Comparison of ENCODE assay signal across 15 cellular contexts in genomic region chr3:126314305-126315082, GRCh38.
"Had no signal": no experiment of that assay in that cellular context is flagged by ENCODE, and none has a peak within 500 bp of the region (broad histone marks: within the 10 kb centered on the region; RNA-seq: fewer than 3 reads in every experiment).

No MANE protein-coding gene starts in this region.

- H3K27ac ChIP-seq: heart left ventricle, neutrophil, upper lobe of left lung had no signal

- H3K36me3 ChIP-seq: heart left ventricle, neutrophil, upper lobe of left lung had no signal

- H3K4me1 ChIP-seq: heart left ventricle had no signal

- FAIRE-seq: astrocyte, colon had no signal

- ATAC-seq: activated naive CD8-positive, alpha-beta T cell treated with anti-CD3 and anti-CD28 coated beads, Interleukin-2, amount 50 U/mL, for 24 hours; activated T-cell treated with anti-CD3 and anti-CD28 coated beads, Interleukin-2, amount 50 U/mL, for 72 hours; sciatic nerve had no signal

- H3K9me3 ChIP-seq: neutrophil had no signal

- H3K27me3 ChIP-seq: heart left ventricle, neutrophil, upper lobe of left lung had no signal

- H3K4me3 ChIP-seq: heart left ventricle, upper lobe of left lung had no signal

- DNase-seq: activated CD4-positive, alpha-beta T cell treated with anti-CD3 and anti-CD28 coated beads, Interleukin-2, amount 50 U/mL, for 48 hours; activated naive CD4-positive, alpha-beta T cell; activated naive CD8-positive, alpha-beta T cell treated with anti-CD3 and anti-CD28 coated beads, Interleukin-2, amount 50 U/mL, for 24 hours; activated T-cell treated with anti-CD3 and anti-CD28 coated beads, Interleukin-2, amount 50 U/mL, for 72 hours; foreskin melanocyte; stimulated activated CD4-positive, alpha-beta T cell treated with anti-CD3 and anti-CD28 coated beads, Interleukin-12 subunit alpha, Interleukin-12 subunit beta, amount 100 ng/mL, for 4 hours; stimulated activated CD4-positive, alpha-beta T cell treated with anti-CD3 and anti-CD28 coated beads, Interleukin-2, amount 100 ng/mL, for 48 hours; stimulated activated naive CD4-positive, alpha-beta T cell treated with Interleukin-2 at 50 U/mL for 16 hours; T-helper 2 cell had no signal
